13 cellular contexts compared by ENCODE assay signal in genomic region chr9:124295097-124295794, GRCh38. TPM values are rescaled to one million over a fixed set of nuclear protein-coding genes. Genes with fewer than 3 reads are reported as not detected.
DNase-seq lines count a peak whose midpoint lies in the region; ATAC-seq and TF ChIP-seq lines count a peak whose summit lies in the region.
"Had no signal": no experiment of that assay in that cellular context is flagged by ENCODE, and none has a peak within 500 bp of the region (broad histone marks: within the 10 kb centered on the region; RNA-seq: fewer than 3 reads in every experiment).

No MANE protein-coding gene starts in this region.

- H3K23ac ChIP-seq in mesendoderm (ENCODE audit: low read length), result no peak overlapping the region

- no peak overlapping the region for H4K5ac ChIP-seq in mesendoderm (ENCODE audit: low read length)

- 0 out of 2 replicates have a peak overlapping the region, but pooled peaks have one; percentile 21 for H3K9ac ChIP-seq in BLaER1
- no peak overlapping the region for H3K9ac ChIP-seq in mesendoderm (ENCODE audit: low read length)
- H3K9ac ChIP-seq: KMS-11 had no signal

- ATAC-seq in effector memory CD8-positive, alpha-beta T cell (replicated peaks), result no peak
- ATAC-seq in naive B cell (ENCODE audit: low read depth in 2 of 2) (no peak), HG02884 (IDR thresholded peaks at IDR 0.05; ENCODE audit: unreplicated experiment) (no peak), WTC11 (no peak)

- H3K9me3 ChIP-seq in BLaER1, result no peaks in the 10 kb centered on the region
- H3K9me3 ChIP-seq: pancreas, thoracic aorta had no signal

- H2AK5ac ChIP-seq in mesendoderm (ENCODE audit: low read length), result no peak overlapping the region

- H3K4me1 Mint-ChIP-seq in effector memory CD8-positive, alpha-beta T cell (ENCODE audit: low read depth in 2 of 2), result peaks cover 27 to 38% of the 10 kb centered on the region in 2 donors
- H3K4me1 Mint-ChIP-seq in naive B cell (peaks cover 48 to 90% (median 81%) of the 10 kb centered on the region in 3 donors), WTC11 (peaks cover 30% of the 10 kb centered on the region), type B pancreatic cell (ENCODE audit: unreplicated experiment) (peaks cover 8% of the 10 kb centered on the region)

- no peak overlapping the region for H2BK120ac ChIP-seq in mesendoderm (ENCODE audit: low read depth, low read length)

- no CpG with 5 or more reads among the region's 19 CpGs for WGBS in mesendoderm (ENCODE audit: extremely low coverage, insufficient coverage, low lambda C conversion rate)

- H3K79me1 ChIP-seq in mesendoderm (ENCODE audit: low read length), result peaks cover 6% of the 10 kb centered on the region

- POLR2A ChIA-PET in WTC11 (lab: Charles Lee), result no interaction called here

- no peak overlapping the region for H3K56ac ChIP-seq in mesendoderm (ENCODE audit: low read length)

- no peak overlapping the region for H3K4me3 Mint-ChIP-seq in effector memory CD8-positive, alpha-beta T cell
- H3K4me3 Mint-ChIP-seq in naive B cell (peak overlapping the region in 6 of 8 donors; percentile 7 to 74 (median 16)), WTC11 (no peak overlapping the region), type B pancreatic cell (no peak overlapping the region)
- H3K4me3 Mint-ChIP-seq: activated T-helper 1 cell treated with anti-CD3 and anti-CD28 coated beads, Interleukin-12 subunit alpha, Interleukin-12 subunit beta, Interleukin-2, Interleukin-4 antibody, amounts not matched to agents 30 ng/mL and 10 ng/mL and 1 ng/mL, durations not matched to agents 14 hours and 24 hours and 36 hours had no signal

- H3K27ac ChIP-seq in BLaER1 (peak overlapping the region; percentile 27; the same call in 1 of the 2 replicates), mesendoderm (ENCODE audit: low read depth, low read length) (no peak overlapping the region)
- H3K27ac ChIP-seq: KMS-11, thoracic aorta had no signal

- H3K4me2 ChIP-seq in BLaER1, result peak overlapping the region; percentile 98
- no peak overlapping the region for H3K4me2 ChIP-seq in mesendoderm (ENCODE audit: low read length)
- H3K4me2 ChIP-seq: KMS-11 had no signal

- CTCF ChIA-PET in WTC11 (lab: Charles Lee), result interaction anchor here (1.2 kb wide), 1 partner anchor 16 kb away, joined by 6 read pairs; no protein-coding TSS in a partner anchor

- H3K36me3 ChIP-seq in BLaER1, result peaks cover 6% of the 10 kb centered on the region; the same call in 1 of the 2 replicates
- H3K36me3 ChIP-seq in mesendoderm (ENCODE audit: control insufficient read depth, insufficient read depth, low read length), result no peaks in the 10 kb centered on the region
- H3K36me3 ChIP-seq: pancreas, thoracic aorta had no signal

- H2BK5ac ChIP-seq in mesendoderm (ENCODE audit: low read length), result no peak overlapping the region

- H3K36me3 Mint-ChIP-seq in effector memory CD8-positive, alpha-beta T cell (ENCODE audit: insufficient read depth), result no peaks in the 10 kb centered on the region
- H3K36me3 Mint-ChIP-seq in naive B cell (no peaks in the 10 kb centered on the region), WTC11 (no peaks in the 10 kb centered on the region), type B pancreatic cell (no peaks in the 10 kb centered on the region)

- no peaks in the 10 kb centered on the region for H3K27me3 Mint-ChIP-seq in effector memory CD8-positive, alpha-beta T cell
- H3K27me3 Mint-ChIP-seq in naive B cell (no peaks in the 10 kb centered on the region), WTC11 (ENCODE audit: low read depth) (no peaks in the 10 kb centered on the region), type B pancreatic cell (no peaks in the 10 kb centered on the region)

- H3K9me3 Mint-ChIP-seq in effector memory CD8-positive, alpha-beta T cell, result no peaks in the 10 kb centered on the region
- H3K9me3 Mint-ChIP-seq in naive B cell, result peaks cover 0 to 2% (median 0%) of the 10 kb centered on the region in 7 donors
- H3K9me3 Mint-ChIP-seq in WTC11, result no peaks in the 10 kb centered on the region
- no peaks in the 10 kb centered on the region for H3K9me3 Mint-ChIP-seq in type B pancreatic cell
- H3K9me3 Mint-ChIP-seq: activated T-helper 1 cell treated with anti-CD3 and anti-CD28 coated beads, Interleukin-12 subunit alpha, Interleukin-12 subunit beta, Interleukin-2, Interleukin-4 antibody, amounts not matched to agents 30 ng/mL and 10 ng/mL and 1 ng/mL, durations not matched to agents 14 hours and 24 hours and 36 hours had no signal

- TF ChIP-seq CTCF in WTC11 (IDR thresholded peaks at IDR 0.05) (no peak), type B pancreatic cell (conservative IDR thresholded peaks at IDR 0.05) (no peak)

- H3K4ac ChIP-seq in mesendoderm (ENCODE audit: low read depth, low read length), result no peak overlapping the region

- no peak overlapping the region for H4K8ac ChIP-seq in mesendoderm (ENCODE audit: low read depth, low read length)

- in situ Hi-C loops in KBM-7 (cut with MboI; ENCODE audit: low pct_unique_long_range_greater_than_20kb, low sequenced_read_pairs), result no loop called here

- no peaks in the 10 kb centered on the region for H3K27me3 ChIP-seq in BLaER1
- no peaks in the 10 kb centered on the region for H3K27me3 ChIP-seq in mesendoderm (ENCODE audit: insufficient read depth, low read length, poor library complexity)
- H3K27me3 ChIP-seq: pancreas had no signal

- H3K4me1 ChIP-seq in BLaER1 (peaks cover 100% of the 10 kb centered on the region), mesendoderm (ENCODE audit: control insufficient read depth, low read depth, low read length) (peaks cover 3% of the 10 kb centered on the region)

- H4K20me1 ChIP-seq in BLaER1, result peaks cover 100% of the 10 kb centered on the region

- H3K27ac Mint-ChIP-seq in effector memory CD8-positive, alpha-beta T cell, result peak overlapping the region; percentile 63 to 79
- H3K27ac Mint-ChIP-seq in naive B cell, result peak overlapping the region in 2 of 6 donors; percentile 50 to 51
- no peak overlapping the region for H3K27ac Mint-ChIP-seq in WTC11
- no peak overlapping the region for H3K27ac Mint-ChIP-seq in type B pancreatic cell
- H3K27ac Mint-ChIP-seq: activated T-helper 1 cell treated with anti-CD3 and anti-CD28 coated beads, Interleukin-12 subunit alpha, Interleukin-12 subunit beta, Interleukin-2, Interleukin-4 antibody, amounts not matched to agents 30 ng/mL and 10 ng/mL and 1 ng/mL, durations not matched to agents 14 hours and 24 hours and 36 hours had no signal

- DNase-seq in KBM-7 (peak; percentile 89), naive B cell (no peak), mesendoderm (no peak), WTC11 (ENCODE audit: low spot score) (no peak), type B pancreatic cell (ENCODE audit: extremely low spot score, unreplicated experiment) (no peak)
- no peak for DNase-seq in effector memory CD8-positive, alpha-beta T cell
- DNase-seq: NCI-H2227 treated with DMSO at 0.1 percent for 48 hours, pancreas had no signal

- H3K4me3 ChIP-seq in BLaER1 (0 out of 2 replicates have a peak overlapping the region, but pooled peaks have one; percentile 4), mesendoderm (ENCODE audit: low read length) (no peak overlapping the region)
- H3K4me3 ChIP-seq: pancreas, thoracic aorta had no signal

- H2BK15ac ChIP-seq in mesendoderm (replicated peaks; ENCODE audit: low read depth), result no peak overlapping the region

- H3K18ac ChIP-seq in mesendoderm (ENCODE audit: low read length), result no peak overlapping the region

- no peaks in the 10 kb centered on the region for H3K79me2 ChIP-seq in mesendoderm (ENCODE audit: control insufficient read depth, insufficient read depth, low read length)

TF ChIP-seq in WTC11, 78 proteins besides CTCF, POLR2A, EP300 and RAD21 (continues in another document):
- TF ChIP-seq ZNF219 (CRISPR knock-in tag; IDR thresholded peaks at IDR 0.05; ENCODE audit: borderline replicate concordance) (no peak), NR3C1 (CRISPR knock-in tag; conservative IDR thresholded peaks at IDR 0.05; ENCODE audit: low read depth) (no peak), PRRX2 (CRISPR knock-in tag; IDR thresholded peaks at IDR 0.05) (no peak), SMAD3 (CRISPR knock-in tag; IDR thresholded peaks at IDR 0.05; ENCODE audit: borderline replicate concordance) (no peak), ZNF263 (CRISPR knock-in tag; IDR thresholded peaks at IDR 0.05; ENCODE audit: low read depth) (no peak), KAT7 (CRISPR knock-in tag; IDR thresholded peaks at IDR 0.05; ENCODE audit: borderline replicate concordance) (no peak), ATF6 (CRISPR knock-in tag; IDR thresholded peaks at IDR 0.05) (no peak)

RNA-seq across cellular contexts. Expression of gene NEK6, which starts 37.5 kb away (rescaled TPM):
- 10 to 100 TPM in 2 of 6 donors, 1 to 10 TPM in 4; 4.5 to 15.2 (median 8.0) TPM for polyA plus RNA-seq in naive B cell (ENCODE audit: low read depth in 6 of 6)
- 12.8 TPM for polyA plus RNA-seq in mesendoderm (2013, experiment 1 of 2)
- polyA plus RNA-seq in mesendoderm (2013, experiment 2 of 2), result 13.7 TPM
- total RNA-seq in WTC11 (2021) (19.2 to 23.0 TPM (median 21.4 TPM) in 3 replicates), type B pancreatic cell (ENCODE audit: low replicate concordance) (4.6 and 19.3 TPM in 2 replicates)

Comparison
In these comparisons a context has a peak if more than half of its experiments do, and no peak if none do; other contexts are left out.
1. H3K27ac Mint-ChIP-seq: peak in effector memory CD8-positive, alpha-beta T cell (2 of 2); none in WTC11 (single experiment) and type B pancreatic cell (single experiment).
2. H3K4me3 Mint-ChIP-seq: peak in naive B cell (6 of 8); none in effector memory CD8-positive, alpha-beta T cell (0 of 2), WTC11 (single experiment) and type B pancreatic cell (single experiment).